ENCODE assay signal across 13 cellular contexts in the genomic region with DNA sequence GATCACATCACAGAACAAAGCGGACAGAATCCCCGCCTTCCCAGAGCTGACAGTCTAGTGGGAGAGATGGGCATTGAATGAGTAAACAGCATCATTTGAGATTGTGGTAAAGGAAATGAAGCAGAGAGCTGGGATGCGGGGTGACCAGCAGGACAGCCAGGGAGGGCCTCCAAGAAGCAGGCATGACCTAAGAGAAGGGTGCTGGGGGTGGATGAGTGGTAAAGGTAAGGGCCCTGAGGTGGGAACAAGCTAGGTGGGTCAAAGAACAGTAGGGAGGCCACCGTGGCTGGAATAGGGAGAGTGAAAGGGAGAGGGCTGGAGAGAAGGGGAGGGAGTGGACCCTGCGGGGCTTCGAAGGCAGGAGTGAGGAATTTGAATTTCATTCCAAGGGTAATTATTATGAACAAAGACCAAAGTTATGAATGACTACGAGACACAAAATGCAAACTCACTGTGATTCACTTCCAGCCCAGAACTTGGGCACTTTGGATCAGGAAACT.
A peak's percentile ranks its signal among the peaks of the same experiment; 100 is the strongest.
DNase-seq lines count a peak whose midpoint lies in the region; ATAC-seq, FAIRE-seq and TF ChIP-seq lines count a peak whose summit lies in the region.
"Had no signal": no experiment of that assay in that cellular context is flagged by ENCODE, and none has a peak within 500 bp of the region (broad histone marks: within the 10 kb centered on the region; RNA-seq: fewer than 3 reads in every experiment).

No MANE protein-coding gene starts in this region.

- H3K9me3 ChIP-seq in HepG2 (ENCODE audit: low read length) (no peaks in the 10 kb centered on the region), right lobe of liver (no peaks in the 10 kb centered on the region), SJSA1 (replicated peaks) (no peaks in the 10 kb centered on the region), uterus (no peaks in the 10 kb centered on the region)
- H3K9me3 ChIP-seq: gastroesophageal sphincter had no signal

- H3K27ac ChIP-seq in HepG2 (ENCODE audit: extremely low read length, insufficient read depth, low read length) (no peak overlapping the region), right lobe of liver (no peak overlapping the region), SJSA1 (peak overlapping the region; percentile 81), uterus (no peak overlapping the region)
- H3K27ac ChIP-seq: gastroesophageal sphincter, VCaP had no signal

- FAIRE-seq in HepG2 (lab: Jason Lieb, UNC), result no peak

- no TSS peak for BruUV-seq in HepG2 (replicated peaks; lab: Mats Ljungman, UMichigan)

- peaks cover 18 to 42% of the 10 kb centered on the region in 2 experiments; a peak in 4 of 5 replicates for H3K27me3 ChIP-seq in HepG2 (ENCODE audit: control insufficient read depth in 1 of 2, insufficient read depth in 2 of 2, low read length in 2 of 2)
- H3K27me3 ChIP-seq in right lobe of liver, result no peaks in the 10 kb centered on the region
- H3K27me3 ChIP-seq in SJSA1 (replicated peaks), result no peaks in the 10 kb centered on the region
- H3K27me3 ChIP-seq in uterus, result no peaks in the 10 kb centered on the region
- no peaks in the 10 kb centered on the region for H3K27me3 ChIP-seq in H7 (ENCODE audit: control insufficient read depth, insufficient read depth, low read length)
- H3K27me3 ChIP-seq: gastroesophageal sphincter had no signal

- POLR2A ChIA-PET in HepG2 (lab: Yijun Ruan, JAX), result no interaction called here

- WGBS in HepG2 (ENCODE audit: low lambda C conversion rate), result 18% methylated on average over 7 of the region's 7 CpGs
- 86% methylated on average over 6 of the region's 7 CpGs for WGBS in right lobe of liver (ENCODE audit: insufficient coverage, low coverage, low lambda C conversion rate, missing lambda C conversion rate)

- TF ChIP-seq CTCF in HepG2 (CRISPR knock-in tag; IDR thresholded peaks at IDR 0.05) (no peak), right lobe of liver (IDR thresholded peaks at IDR 0.05) (no peak), fibroblast of the aortic adventitia (IDR thresholded peaks at IDR 0.05; ENCODE audit: insufficient read depth, low read length) (no peak), uterus (IDR thresholded peaks at IDR 0.05) (no peak)

- DNase-seq in HepG2 (ENCODE audit: low spot score) (no peak), right lobe of liver (no peak), SJSA1 (ENCODE audit: low read depth in 1 of 2, low spot score in 2 of 2) (peak; percentile 62 to 74), fibroblast of the aortic adventitia (ENCODE audit: low read depth) (peak; percentile 67), uterus (no peak), HT-29 (ENCODE audit: low spot score) (no peak), H7 (no peak)
- DNase-seq in activated naive CD4-positive, alpha-beta T cell treated with anti-CD3 and anti-CD28 coated beads, Interleukin-2, amount 50 U/mL, for 16 hours, result no peak
- DNase-seq: activated CD8-positive, alpha-beta memory T cell treated with anti-CD3 and anti-CD28 coated beads, Interleukin-2, amount 50 U/mL, for 48 hours; naive thymus-derived CD4-positive, alpha-beta T cell; NCI-H1694 had no signal

- TF ChIP-seq POLR2A in HepG2 (IDR thresholded peaks at IDR 0.05; ENCODE audit: insufficient read depth in 1 of 2, low read depth in 2 of 2, low read length in 2 of 2) (no peak), right lobe of liver (IDR thresholded peaks at IDR 0.05) (no peak), uterus (IDR thresholded peaks at IDR 0.05) (no peak)

- CTCF ChIA-PET in HepG2 (lab: Yijun Ruan, JAX; ENCODE audit: low intra/inter-chr PET ratio, low total read pairs), result no interaction called here

- no peak; the same call in 2 of the 3 replicates for ATAC-seq in HepG2
- no peak for ATAC-seq in right lobe of liver
- ATAC-seq: gastroesophageal sphincter; naive thymus-derived CD4-positive, alpha-beta T cell had no signal

- H3K4me2 ChIP-seq in HepG2 (ENCODE audit: low read depth, low read length), result no peak overlapping the region

- peaks cover 46% of the 10 kb centered on the region for H3K4me1 ChIP-seq in HepG2 (ENCODE audit: insufficient read depth, low read length)
- H3K4me1 ChIP-seq in right lobe of liver, result peaks cover 0 to 40% (median 17%) of the 10 kb centered on the region in 4 donors
- H3K4me1 ChIP-seq in SJSA1 (replicated peaks), result peaks cover 30% of the 10 kb centered on the region
- no peaks in the 10 kb centered on the region for H3K4me1 ChIP-seq in uterus
- H3K4me1 ChIP-seq: gastroesophageal sphincter had no signal

- H3K9ac ChIP-seq in HepG2 (ENCODE audit: insufficient read depth, low read depth, low read length), result no peak overlapping the region

- H3K4me3 ChIP-seq in HepG2 (replicated peaks in 1 of 3; ENCODE audit: insufficient read depth in 1 of 3, low read depth in 2 of 3, low read length in 3 of 3) (no peak overlapping the region), right lobe of liver (no peak overlapping the region), SJSA1 (no peak overlapping the region), fibroblast of the aortic adventitia (ENCODE audit: low read depth, low read length) (no peak overlapping the region), uterus (no peak overlapping the region), H7 (ENCODE audit: insufficient read depth, low read depth, low read length) (no peak overlapping the region)
- H3K4me3 ChIP-seq: gastroesophageal sphincter had no signal

- H3K79me2 ChIP-seq in HepG2 (ENCODE audit: insufficient read depth, low read length), result no peaks in the 10 kb centered on the region

- no peaks in the 10 kb centered on the region for H4K20me1 ChIP-seq in HepG2 (ENCODE audit: insufficient read depth, low read length)

- no peak overlapping the region for H2AFZ ChIP-seq in HepG2 (ENCODE audit: low read length)

- in situ Hi-C loops in HepG2 (cut with HindIII; ENCODE audit: extremely low pct_ligation_motif_present, low pct_unique_long_range_greater_than_20kb), result no loop called here

- H3K36me3 ChIP-seq in HepG2 (replicated peaks in 1 of 2; ENCODE audit: control insufficient read depth in 1 of 2, insufficient read depth in 2 of 2, low read length in 2 of 2), result no peaks in the 10 kb centered on the region
- H3K36me3 ChIP-seq in right lobe of liver, result no peaks in the 10 kb centered on the region
- H3K36me3 ChIP-seq in SJSA1, result no peaks in the 10 kb centered on the region
- H3K36me3 ChIP-seq in uterus, result no peaks in the 10 kb centered on the region
- no peaks in the 10 kb centered on the region for H3K36me3 ChIP-seq in H7 (replicated peaks; ENCODE audit: control insufficient read depth, insufficient read depth, low read length)
- H3K36me3 ChIP-seq: gastroesophageal sphincter had no signal

- intact Hi-C loops in HepG2 (cut with micrococcal nuclease; ENCODE audit: unreplicated experiment), result no loop called here
- intact Hi-C loops in right lobe of liver (cut with DNase I), result no loop called here
- intact Hi-C loops in uterus (cut with DNase I; ENCODE audit: low total_unique reads), result no loop called here

- TF ChIP-seq RAD21 in HepG2 (CRISPR knock-in tag; IDR thresholded peaks at IDR 0.05), result no peak

- TF ChIP-seq EP300 in HepG2 (IDR thresholded peaks at IDR 0.05; ENCODE audit: low read depth in 2 of 2, low read length in 2 of 2) (no peak), HepG2 (CRISPR knock-in tag; IDR thresholded peaks at IDR 0.05; ENCODE audit: borderline replicate concordance) (no peak)

TF ChIP-seq in HepG2, 621 proteins besides CTCF, POLR2A, EP300 and RAD21 (continues in another document):
- TF ChIP-seq CC2D1A (CRISPR knock-in tag; IDR thresholded peaks at IDR 0.05) (no peak), ZNF766 (CRISPR knock-in tag; IDR thresholded peaks at IDR 0.05; ENCODE audit: borderline replicate concordance) (no peak), FOXC1 (CRISPR knock-in tag; IDR thresholded peaks at IDR 0.05; ENCODE audit: borderline replicate concordance) (peak; percentile 29; the same call in 1 of the 2 replicates), RXRB (CRISPR knock-in tag; IDR thresholded peaks at IDR 0.05; ENCODE audit: borderline replicate concordance) (no peak), ZNF570 (CRISPR knock-in tag; IDR thresholded peaks at IDR 0.05; ENCODE audit: borderline replicate concordance) (no peak), FOXA1 (IDR thresholded peaks at IDR 0.05) (no peak), FOXA1 (CRISPR knock-in tag; IDR thresholded peaks at IDR 0.05) (0 out of 2 replicates have a peak, but pooled peaks have one; percentile 18), KDM5B (CRISPR knock-in tag; IDR thresholded peaks at IDR 0.05; ENCODE audit: borderline replicate concordance) (no peak)
- TF ChIP-seq, protein P1, sequence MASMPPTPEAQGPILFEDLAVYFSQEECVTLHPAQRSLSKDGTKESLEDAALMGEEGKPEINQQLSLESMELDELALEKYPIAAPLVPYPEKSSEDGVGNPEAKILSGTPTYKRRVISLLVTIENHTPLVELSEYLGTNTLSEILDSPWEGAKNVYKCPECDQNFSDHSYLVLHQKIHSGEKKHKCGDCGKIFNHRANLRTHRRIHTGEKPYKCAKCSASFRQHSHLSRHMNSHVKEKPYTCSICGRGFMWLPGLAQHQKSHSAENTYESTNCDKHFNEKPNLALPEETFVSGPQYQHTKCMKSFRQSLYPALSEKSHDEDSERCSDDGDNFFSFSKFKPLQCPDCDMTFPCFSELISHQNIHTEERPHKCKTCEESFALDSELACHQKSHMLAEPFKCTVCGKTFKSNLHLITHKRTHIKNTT (CRISPR knock-in tag; IDR thresholded peaks at IDR 0.05), result no peak
- TF ChIP-seq, protein P2, sequence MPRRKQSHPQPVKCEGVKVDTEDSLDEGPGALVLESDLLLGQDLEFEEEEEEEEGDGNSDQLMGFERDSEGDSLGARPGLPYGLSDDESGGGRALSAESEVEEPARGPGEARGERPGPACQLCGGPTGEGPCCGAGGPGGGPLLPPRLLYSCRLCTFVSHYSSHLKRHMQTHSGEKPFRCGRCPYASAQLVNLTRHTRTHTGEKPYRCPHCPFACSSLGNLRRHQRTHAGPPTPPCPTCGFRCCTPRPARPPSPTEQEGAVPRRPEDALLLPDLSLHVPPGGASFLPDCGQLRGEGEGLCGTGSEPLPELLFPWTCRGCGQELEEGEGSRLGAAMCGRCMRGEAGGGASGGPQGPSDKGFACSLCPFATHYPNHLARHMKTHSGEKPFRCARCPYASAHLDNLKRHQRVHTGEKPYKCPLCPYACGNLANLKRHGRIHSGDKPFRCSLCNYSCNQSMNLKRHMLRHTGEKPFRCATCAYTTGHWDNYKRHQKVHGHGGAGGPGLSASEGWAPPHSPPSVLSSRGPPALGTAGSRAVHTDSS (CRISPR knock-in tag; conservative IDR thresholded peaks at IDR 0.05), result no peak
- TF ChIP-seq, protein P3, sequence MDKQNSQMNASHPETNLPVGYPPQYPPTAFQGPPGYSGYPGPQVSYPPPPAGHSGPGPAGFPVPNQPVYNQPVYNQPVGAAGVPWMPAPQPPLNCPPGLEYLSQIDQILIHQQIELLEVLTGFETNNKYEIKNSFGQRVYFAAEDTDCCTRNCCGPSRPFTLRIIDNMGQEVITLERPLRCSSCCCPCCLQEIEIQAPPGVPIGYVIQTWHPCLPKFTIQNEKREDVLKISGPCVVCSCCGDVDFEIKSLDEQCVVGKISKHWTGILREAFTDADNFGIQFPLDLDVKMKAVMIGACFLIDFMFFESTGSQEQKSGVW (CRISPR knock-in tag; IDR thresholded peaks at IDR 0.05; ENCODE audit: borderline replicate concordance), result no peak

Comparison
In these comparisons a context has a peak if more than half of its experiments do, and no peak if none do; other contexts are left out.
1. DNase-seq: peak in SJSA1 (2 of 2) and fibroblast of the aortic adventitia (single experiment); none in HepG2 (single experiment), right lobe of liver (0 of 3), uterus (0 of 2), HT-29 (single experiment), activated naive CD4-positive, alpha-beta T cell treated with anti-CD3 and anti-CD28 coated beads, Interleukin-2, amount 50 U/mL, for 16 hours (single experiment) and H7 (single experiment).